Comparison of ENCODE assay signal across 8 cellular contexts in the genomic region with DNA sequence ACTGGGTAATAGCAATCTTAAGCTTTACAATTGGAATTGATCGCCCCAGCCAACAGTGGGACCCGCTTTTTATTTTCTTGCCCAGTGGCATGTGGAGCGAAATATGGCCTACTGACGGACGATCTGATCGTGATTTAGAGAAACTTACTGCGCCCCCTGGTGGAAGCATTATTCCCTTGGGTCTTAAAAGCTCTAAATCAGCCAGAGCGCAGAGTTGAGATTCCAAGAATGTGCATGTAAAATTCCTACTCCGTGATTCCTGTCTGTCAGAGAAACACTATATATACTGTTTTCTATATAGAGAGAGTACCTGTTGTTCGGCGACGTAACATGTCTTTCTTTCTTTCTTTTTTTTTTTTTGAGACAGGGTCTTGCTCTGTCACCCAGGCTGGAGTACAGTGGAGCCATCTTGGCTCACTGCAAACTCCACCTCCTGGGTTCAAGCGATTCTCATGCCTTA. TPM values are rescaled to one million over a fixed set of nuclear protein-coding genes. Genes with fewer than 3 reads are reported as not detected.
DNase-seq lines count a peak whose midpoint lies in the region; ATAC-seq and TF ChIP-seq lines count a peak whose summit lies in the region.

No MANE protein-coding gene starts in this region.

- H3K9me2 ChIP-seq in Karpas-422 (replicated peaks; ENCODE audit: insufficient read depth, low read length) (no peaks in the 10 kb centered on the region), PC-3 (replicated peaks; ENCODE audit: low read length) (no peaks in the 10 kb centered on the region)

- H3K4me3 ChIP-seq in Caco-2 (ENCODE audit: low read depth, low read length) = no peak overlapping the region
- peak overlapping the region; percentile 57 for H3K4me3 ChIP-seq in Karpas-422 (ENCODE audit: low read length)
- H3K4me3 ChIP-seq in PC-3 (ENCODE audit: low read length) = peak overlapping the region; percentile 15; the same call in 1 of the 2 replicates
- no peak overlapping the region for H3K4me3 ChIP-seq in fibroblast of lung (replicated peaks in 1 of 4; ENCODE audit: control extremely low read depth in 1 of 4, insufficient read depth in 1 of 4, low read depth in 3 of 4, low read length in 4 of 4)

- BruUV-seq in Caco-2 (replicated peaks; lab: Mats Ljungman, UMichigan) (no TSS peak), PC-3 (replicated peaks; lab: Mats Ljungman, UMichigan) (no TSS peak)

- no peak overlapping the region for H3K4me3 Mint-ChIP-seq in Caco-2 (ENCODE audit: unreplicated experiment)
- no peak overlapping the region for H3K4me3 Mint-ChIP-seq in activated T-cell treated with anti-CD3 and anti-CD28 coated beads, Interleukin-2, amount 50 U/mL, for 24 hours
- peak overlapping the region; percentile 65 for H3K4me3 Mint-ChIP-seq in neural crest cell

- POLR2A ChIA-PET in Caco-2 (lab: Charles Lee) (interaction anchor here (0.6 to 3.3 kb wide), 2 partner anchors 55 to 68 kb away, joined by 7 to 32 read pairs; partner anchors contain the start of gene POLA2), PC-3 (lab: Charles Lee; ENCODE audit: unreplicated experiment) (interaction anchor here (0.5 to 1.2 kb wide), 6 partner anchors 28 to 201 kb away, joined by 3 to 14 read pairs (median 4); no protein-coding TSS in a partner anchor)

- no peaks in the 10 kb centered on the region for H3K27me3 Mint-ChIP-seq in Caco-2 (ENCODE audit: insufficient read depth, unreplicated experiment)
- no peaks in the 10 kb centered on the region for H3K27me3 Mint-ChIP-seq in activated T-cell treated with anti-CD3 and anti-CD28 coated beads, Interleukin-2, amount 50 U/mL, for 24 hours
- no peaks in the 10 kb centered on the region for H3K27me3 Mint-ChIP-seq in neural crest cell (ENCODE audit: low read depth)

- intact Hi-C loops in Caco-2 (cut with micrococcal nuclease; ENCODE audit: unreplicated experiment) = loop anchor here (1.0 kb wide), 2 partner anchors 15 to 55 kb away; no protein-coding TSS in a partner anchor
- intact Hi-C loops in PC-3 (cut with micrococcal nuclease) = loop anchor here (1.0 kb wide), 2 partner anchors 13 to 55 kb away; no protein-coding TSS in a partner anchor

- peak overlapping the region; percentile 3 for H3K27ac Mint-ChIP-seq in Caco-2 (ENCODE audit: unreplicated experiment)
- H3K27ac Mint-ChIP-seq in activated T-cell treated with anti-CD3 and anti-CD28 coated beads, Interleukin-2, amount 50 U/mL, for 24 hours = peak overlapping the region; percentile 23
- H3K27ac Mint-ChIP-seq in neural crest cell (ENCODE audit: unreplicated experiment) = no peak overlapping the region

- H3K36me3 Mint-ChIP-seq in Caco-2 (ENCODE audit: insufficient read depth, unreplicated experiment) (peaks cover 55% of the 10 kb centered on the region), neural crest cell (ENCODE audit: low read depth) (no peaks in the 10 kb centered on the region)
- H3K36me3 Mint-ChIP-seq in activated T-cell treated with anti-CD3 and anti-CD28 coated beads, Interleukin-2, amount 50 U/mL, for 24 hours (ENCODE audit: low read depth) = peaks cover 13% of the 10 kb centered on the region

- H4K20me1 ChIP-seq in Karpas-422 (ENCODE audit: insufficient read depth, low read depth, low read length) (no peaks in the 10 kb centered on the region), PC-3 (ENCODE audit: low read length) (peaks cover 6% of the 10 kb centered on the region), fibroblast of lung (ENCODE audit: control insufficient read depth, extremely low read depth, insufficient read depth, low read length) (no peaks in the 10 kb centered on the region)

- H2AFZ ChIP-seq in Karpas-422 (ENCODE audit: low read length) = peak overlapping the region; percentile 85
- peak overlapping the region; percentile 81 for H2AFZ ChIP-seq in PC-3 (ENCODE audit: low read length)
- no peak overlapping the region for H2AFZ ChIP-seq in fibroblast of lung (ENCODE audit: low read length)

- CTCF ChIA-PET in Caco-2 (lab: Charles Lee) (interaction anchor here (0.6 to 4.6 kb wide), 14 partner anchors 13 to 497 kb away, joined by 3 to 148 read pairs (median 6); partner anchors contain the start of genes CDC42EP2 and POLA2), PC-3 (lab: Charles Lee) (interaction anchor here (0.7 to 3.2 kb wide), 5 partner anchors 14 to 60 kb away, joined by 3 to 132 read pairs (median 5); partner anchors contain the start of gene CDC42EP2)

- H3K27me3 ChIP-seq in Caco-2 (replicated peaks; ENCODE audit: control insufficient read depth, insufficient read depth, low read length) (no peaks in the 10 kb centered on the region), Karpas-422 (ENCODE audit: low read length) (no peaks in the 10 kb centered on the region), PC-3 (ENCODE audit: low read length) (no peaks in the 10 kb centered on the region), fibroblast of lung (ENCODE audit: control insufficient read depth, insufficient read depth, low read length) (no peaks in the 10 kb centered on the region)

- TF ChIP-seq CTCF in Caco-2 (IDR thresholded peaks at IDR 0.05; ENCODE audit: insufficient read depth in 1 of 2, low read depth in 1 of 2, low read length in 1 of 2, severe bottlenecking in 1 of 2, unreplicated experiment in 1 of 2) (peak; percentile 78 to 86), PC-3 (conservative IDR thresholded peaks at IDR 0.05; ENCODE audit: low read depth, low read length) (peak; percentile 91), fibroblast of lung (conservative IDR thresholded peaks at IDR 0.05 in 1 of 2, IDR thresholded peaks at IDR 0.05 in 1 of 2; ENCODE audit: low read depth in 1 of 2, low read length in 2 of 2) (peak; percentile 70), neural crest cell (conservative IDR thresholded peaks at IDR 0.05) (peak; percentile 90)

- ATAC-seq in PC-3 (peak; percentile 46), GM21447 (IDR thresholded peaks at IDR 0.05; ENCODE audit: unreplicated experiment) (no peak)

- H3K4me1 ChIP-seq in Caco-2 = peaks cover 9% of the 10 kb centered on the region; the same call in 1 of the 2 replicates
- peaks cover 20% of the 10 kb centered on the region for H3K4me1 ChIP-seq in Karpas-422 (ENCODE audit: low read length)
- peaks cover 11% of the 10 kb centered on the region for H3K4me1 ChIP-seq in PC-3 (ENCODE audit: insufficient read depth, low read length)
- no peaks in the 10 kb centered on the region for H3K4me1 ChIP-seq in fibroblast of lung (ENCODE audit: control insufficient read depth, extremely low read depth, insufficient read depth, low read length)

- DNase-seq in Caco-2 (peak; percentile 87 to 89), Karpas-422 (peak; percentile 98), PC-3 (peak; percentile 98), fibroblast of lung (ENCODE audit: low read depth in 2 of 2) (peak; percentile 82 to 95), neural crest cell (ENCODE audit: low read depth, low spot score) (peak; percentile 93)
- DNase-seq in activated T-cell treated with anti-CD3 and anti-CD28 coated beads, Interleukin-2, amount 50 U/mL, for 24 hours = peak; percentile 79
- DNase-seq in stimulated activated naive CD4-positive, alpha-beta T cell treated with Interleukin-2 at 50 U/mL for 16 hours (lab: John Stamatoyannopoulos, UW) = peak; percentile 80

- H3K9me3 ChIP-seq in Caco-2 = no peaks in the 10 kb centered on the region
- H3K9me3 ChIP-seq in Karpas-422 (ENCODE audit: low read length) = no peaks in the 10 kb centered on the region
- H3K9me3 ChIP-seq in PC-3 (ENCODE audit: low read length) = no peaks in the 10 kb centered on the region
- H3K9me3 ChIP-seq in fibroblast of lung (ENCODE audit: control insufficient read depth, insufficient read depth, low read depth, low read length) = no peaks in the 10 kb centered on the region

- H3K36me3 ChIP-seq in Caco-2 (ENCODE audit: control insufficient read depth, insufficient read depth, low read length) (no peaks in the 10 kb centered on the region), Karpas-422 (ENCODE audit: insufficient read depth, low read length) (no peaks in the 10 kb centered on the region), PC-3 (ENCODE audit: low read depth, low read length) (no peaks in the 10 kb centered on the region), fibroblast of lung (ENCODE audit: control insufficient read depth, insufficient read depth, low read length) (no peaks in the 10 kb centered on the region)

- H3K4me2 ChIP-seq in Karpas-422 (ENCODE audit: low read depth, low read length, poor library complexity, severe bottlenecking) (peak overlapping the region; percentile 62), PC-3 (ENCODE audit: low read length) (peak overlapping the region; percentile 67), fibroblast of lung (ENCODE audit: extremely low read depth, insufficient read depth, low read length) (no peak overlapping the region)

- H3K9ac ChIP-seq in Karpas-422 (ENCODE audit: low read length) (peak overlapping the region; percentile 68), PC-3 (ENCODE audit: low read length) (peak overlapping the region; percentile 54), fibroblast of lung (ENCODE audit: insufficient read depth, low read length) (no peak overlapping the region)

- H3K9me3 Mint-ChIP-seq in Caco-2 (ENCODE audit: unreplicated experiment) (no peaks in the 10 kb centered on the region), neural crest cell (no peaks in the 10 kb centered on the region)
- H3K9me3 Mint-ChIP-seq in activated T-cell treated with anti-CD3 and anti-CD28 coated beads, Interleukin-2, amount 50 U/mL, for 24 hours = no peaks in the 10 kb centered on the region

- no peaks in the 10 kb centered on the region for H3F3A ChIP-seq in PC-3 (ENCODE audit: low read length, unreplicated experiment)

- H3K4me1 Mint-ChIP-seq in Caco-2 (ENCODE audit: low read depth, unreplicated experiment) (peaks cover 8% of the 10 kb centered on the region), neural crest cell (peaks cover 18% of the 10 kb centered on the region)
- peaks cover 16% of the 10 kb centered on the region for H3K4me1 Mint-ChIP-seq in activated T-cell treated with anti-CD3 and anti-CD28 coated beads, Interleukin-2, amount 50 U/mL, for 24 hours (ENCODE audit: low read depth)

- H3K79me2 ChIP-seq in Karpas-422 (ENCODE audit: low read length) (peaks cover 13% of the 10 kb centered on the region), PC-3 (ENCODE audit: low read length) (peaks cover 14% of the 10 kb centered on the region), fibroblast of lung (ENCODE audit: control insufficient read depth, insufficient read depth, low read length) (peaks cover 12% of the 10 kb centered on the region)

- H3K27ac ChIP-seq in Karpas-422 (ENCODE audit: low read length) (peak overlapping the region; percentile 86), PC-3 (ENCODE audit: low read length) (no peak overlapping the region), fibroblast of lung (ENCODE audit: insufficient read depth, low read length) (no peak overlapping the region)

RNA-seq across cellular contexts. Expression of gene DPF2, which starts 3.7 kb away (rescaled TPM):
- total RNA-seq in Caco-2 (2022) = 64.2 and 65.3 TPM in 2 replicates
- total RNA-seq in Karpas-422 (2014; rRNA removed; shearing (Covaris generic); ENCODE audit: low replicate concordance) = 34.0 and 44.5 TPM in 2 replicates
- 45.8 and 63.1 TPM in 2 replicates for total RNA-seq in PC-3 (2014; rRNA removed)
- total RNA-seq in fibroblast of lung = 37.5 and 42.9 TPM in 2 replicates
- polyA plus RNA-seq in fibroblast of lung = 55.1 and 76.4 TPM in 2 replicates
- polyA plus RNA-seq in fibroblast of lung (2012) = 38.3 and 46.3 TPM in 2 replicates
- 95.3 and 148 TPM in 2 replicates for polyA minus RNA-seq in fibroblast of lung (ENCODE audit: low replicate concordance)
- total RNA-seq in neural crest cell = 96.3 and 99.0 TPM in 2 replicates

RNA-seq across cellular contexts. Expression of gene CDC42EP2, which starts 15.3 kb away (rescaled TPM):
- total RNA-seq in Caco-2 (2022) (38.0 and 40.7 TPM in 2 replicates), PC-3 (2014; rRNA removed) (16.6 and 25.7 TPM in 2 replicates), fibroblast of lung (12.3 and 25.6 TPM in 2 replicates), neural crest cell (2.3 and 4.0 TPM in 2 replicates)
- 0.43 and 2.6 TPM in 2 replicates for total RNA-seq in Karpas-422 (2014; rRNA removed; shearing (Covaris generic); ENCODE audit: low replicate concordance)
- 31.7 and 48.4 TPM in 2 replicates for polyA plus RNA-seq in fibroblast of lung
- polyA plus RNA-seq in fibroblast of lung (2012) = 56.1 and 78.8 TPM in 2 replicates
- 164 and 172 TPM in 2 replicates for polyA minus RNA-seq in fibroblast of lung (ENCODE audit: low replicate concordance)

RNA-seq across cellular contexts. Expression of gene TIGD3, which starts 24.6 kb away (rescaled TPM):
- 3.0 and 3.2 TPM in 2 replicates for total RNA-seq in Caco-2 (2022)
- 0.11 and 0.83 TPM in 2 replicates for total RNA-seq in Karpas-422 (2014; rRNA removed; shearing (Covaris generic); ENCODE audit: low replicate concordance)
- 1.3 and 1.6 TPM in 2 replicates for total RNA-seq in PC-3 (2014; rRNA removed)
- under 0.01 and 0.17 TPM in 2 replicates for total RNA-seq in fibroblast of lung
- 0.03 TPM in 1 of 2 replicates, not detected in the other for polyA plus RNA-seq in fibroblast of lung
- polyA plus RNA-seq in fibroblast of lung (2012) = 0.07 and 0.08 TPM in 2 replicates
- not detected in 2 replicates for polyA minus RNA-seq in fibroblast of lung (ENCODE audit: low replicate concordance)
- total RNA-seq in neural crest cell = 3.3 TPM in 2 replicates

RNA-seq across cellular contexts. Expression of gene SLC25A45, which starts 52.5 kb away (rescaled TPM):
- 8.1 and 8.5 TPM in 2 replicates for total RNA-seq in Caco-2 (2022)
- total RNA-seq in Karpas-422 (2014; rRNA removed; shearing (Covaris generic); ENCODE audit: low replicate concordance) = 6.7 and 9.7 TPM in 2 replicates
- 12.7 and 13.1 TPM in 2 replicates for total RNA-seq in PC-3 (2014; rRNA removed)
- 1.0 and 1.5 TPM in 2 replicates for total RNA-seq in fibroblast of lung
- polyA plus RNA-seq in fibroblast of lung = 0.50 and 0.52 TPM in 2 replicates
- polyA plus RNA-seq in fibroblast of lung (2012) = 0.98 and 1.0 TPM in 2 replicates
- 0.85 and 1.8 TPM in 2 replicates for polyA minus RNA-seq in fibroblast of lung (ENCODE audit: low replicate concordance)
- 1.5 and 1.8 TPM in 2 replicates for total RNA-seq in neural crest cell

RNA-seq across cellular contexts. Expression of gene FRMD8, which starts 56.5 kb away (rescaled TPM):
- total RNA-seq in Caco-2 (2022) (35.1 and 38.2 TPM in 2 replicates), PC-3 (2014; rRNA removed) (68.3 and 93.2 TPM in 2 replicates), fibroblast of lung (14.9 and 17.5 TPM in 2 replicates), neural crest cell (25.6 and 29.0 TPM in 2 replicates)
- 48.5 and 102 TPM in 2 replicates for total RNA-seq in Karpas-422 (2014; rRNA removed; shearing (Covaris generic); ENCODE audit: low replicate concordance)
- polyA plus RNA-seq in fibroblast of lung = 13.7 and 15.3 TPM in 2 replicates
- polyA plus RNA-seq in fibroblast of lung (2012) = 15.2 and 15.4 TPM in 2 replicates
- polyA minus RNA-seq in fibroblast of lung (ENCODE audit: low replicate concordance) = 26.4 and 28.1 TPM in 2 replicates

Comparison
In these comparisons a context has a peak if more than half of its experiments do, and no peak if none do; other contexts are left out.
1. H3K4me3 ChIP-seq: peak in Karpas-422 (single experiment) and PC-3 (single experiment); none in Caco-2 (single experiment) and fibroblast of lung (0 of 4).
2. Peak in every context shown above with its lines, with median percentiles within 50 percentile points of each other: DNase-seq and CTCF ChIP-seq.